18 cellular contexts compared by ENCODE assay signal in the genomic region with DNA sequence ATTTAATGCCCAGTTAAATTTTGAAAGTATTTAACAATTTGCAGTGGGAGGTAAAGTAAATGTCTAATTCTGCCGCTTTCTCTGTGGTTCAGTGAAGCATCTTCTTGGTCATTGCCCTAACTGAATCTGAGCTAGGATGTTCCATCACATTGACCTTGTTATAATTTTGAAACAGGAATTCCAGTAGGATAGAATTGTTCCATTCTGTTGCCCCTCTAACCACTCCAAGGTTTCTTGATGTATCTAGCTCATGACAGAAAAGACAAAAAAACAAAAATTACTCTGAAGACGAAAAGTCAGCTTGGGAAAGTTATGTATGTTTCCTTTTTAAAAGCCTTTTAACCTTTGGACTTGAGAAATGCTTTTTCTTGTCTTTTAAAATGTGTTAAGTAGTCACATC.
"Had no signal": no experiment of that assay in that cellular context is flagged by ENCODE, and none has a peak within 500 bp of the region (broad histone marks: within the 10 kb centered on the region; RNA-seq: fewer than 3 reads in every experiment).

No MANE protein-coding gene starts in this region.

- H3K4me3 Mint-ChIP-seq: dendritic cell treated with granulocyte-macrophage colony-stimulating factor and Interleukin-4, amounts not matched to agents 40 ng/mL and 50 ng/mL, for 4 days; effector memory CD8-positive, alpha-beta T cell; endodermal cell; naive thymus-derived CD4-positive, alpha-beta T cell had no signal

- H3K4me1 Mint-ChIP-seq: naive thymus-derived CD4-positive, alpha-beta T cell had no signal

- H3K27me3 Mint-ChIP-seq: dendritic cell treated with granulocyte-macrophage colony-stimulating factor and Interleukin-4, amounts not matched to agents 40 ng/mL and 50 ng/mL, for 4 days; effector memory CD8-positive, alpha-beta T cell; naive thymus-derived CD4-positive, alpha-beta T cell had no signal

- H3K27ac Mint-ChIP-seq: dendritic cell treated with granulocyte-macrophage colony-stimulating factor and Interleukin-4, amounts not matched to agents 40 ng/mL and 50 ng/mL, for 4 days; effector memory CD8-positive, alpha-beta T cell; endodermal cell; naive thymus-derived CD4-positive, alpha-beta T cell had no signal

- H3K36me3 Mint-ChIP-seq: naive thymus-derived CD4-positive, alpha-beta T cell had no signal

- ATAC-seq: effector memory CD8-positive, alpha-beta T cell; gastrocnemius medialis; heart right ventricle; left cardiac atrium; left lung; left ventricle myocardium superior; lower lobe of right lung; naive thymus-derived CD4-positive, alpha-beta T cell had no signal

- DNase-seq: cerebellar nuclear complex; colonic mucosa; cortex of kidney; effector CD8-positive, alpha-beta T cell; effector memory CD8-positive, alpha-beta T cell; endodermal cell; foreskin melanocyte; gastrocnemius medialis; head of caudate nucleus; heart right ventricle; hippocampal formation; left cardiac atrium; left lung; left ventricle myocardium superior; lower lobe of right lung; midbrain; naive thymus-derived CD4-positive, alpha-beta T cell had no signal
